Comparison of ENCODE assay signal across 17 cellular contexts in the genomic region with DNA sequence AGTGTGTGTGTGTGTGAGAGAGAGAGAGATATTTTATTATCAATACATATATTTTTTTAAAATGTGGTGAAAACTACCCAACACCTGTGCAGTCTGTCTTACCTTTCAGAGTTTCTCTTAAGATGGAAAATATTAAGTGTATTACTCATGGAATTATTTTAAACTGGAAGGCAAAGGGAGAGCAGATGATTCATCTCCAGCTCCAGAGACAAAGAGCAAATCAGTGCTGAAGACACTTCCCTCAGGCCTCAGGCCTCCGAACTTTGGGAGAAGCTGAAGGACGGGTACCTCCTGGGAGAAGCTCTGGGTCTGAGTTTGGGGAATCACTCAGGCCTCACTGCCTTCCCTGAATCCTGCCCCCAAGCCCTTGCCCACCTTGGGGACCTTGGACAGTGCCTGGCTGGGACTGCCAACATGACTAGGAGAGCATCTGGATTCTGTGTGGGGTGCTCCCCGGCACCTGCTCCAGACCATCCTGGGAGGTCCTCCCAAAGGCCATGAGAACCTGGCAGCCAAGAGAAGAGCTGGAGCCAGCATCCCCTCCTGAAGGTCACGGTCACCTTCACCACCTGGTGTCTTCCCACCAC.
DNase-seq lines count a peak whose midpoint lies in the region; ATAC-seq and TF ChIP-seq lines count a peak whose summit lies in the region.
"Had no signal": no experiment of that assay in that cellular context is flagged by ENCODE, and none has a peak within 500 bp of the region (broad histone marks: within the 10 kb centered on the region; RNA-seq: fewer than 3 reads in every experiment).

No MANE protein-coding gene starts in this region.

- intact Hi-C loops in stomach (cut with DNase I; ENCODE audit: low total_unique reads): no loop called here

- ATAC-seq in T-helper 17 cell: no peak
- ATAC-seq: CD8-positive, alpha-beta T cell; stimulated activated effector memory CD8-positive, alpha-beta T cell treated with anti-CD3 and anti-CD28 coated beads, Interleukin-12 subunit alpha, Interleukin-12 subunit beta, amount 100 ng/mL, for 72 hours had no signal

- H3K4me3 Mint-ChIP-seq in T-helper 17 cell: no peak overlapping the region
- no peak overlapping the region for H3K4me3 Mint-ChIP-seq in activated naive CD4-positive, alpha-beta T cell treated with anti-CD3 and anti-CD28 coated beads, Interleukin-2, amount 10 ng/mL, durations not matched to agents 7 days and 5 days
- H3K4me3 Mint-ChIP-seq: activated naive CD4-positive, alpha-beta T cell treated with anti-CD3 and anti-CD28 coated beads, Interleukin-2, amount 50 U/mL, for 24 hours; CD8-positive, alpha-beta T cell; stimulated activated effector memory CD8-positive, alpha-beta T cell treated with anti-CD3 and anti-CD28 coated beads, Interleukin-12 subunit alpha, Interleukin-12 subunit beta, amount 100 ng/mL, for 72 hours had no signal

- no peak for TF ChIP-seq POLR2A in stomach (IDR thresholded peaks at IDR 0.05)

- H3K9me3 Mint-ChIP-seq in activated naive CD4-positive, alpha-beta T cell treated with anti-CD3 and anti-CD28 coated beads, Interleukin-2, amount 10 ng/mL, durations not matched to agents 7 days and 5 days: no peaks in the 10 kb centered on the region
- H3K9me3 Mint-ChIP-seq: activated naive CD4-positive, alpha-beta T cell treated with anti-CD3 and anti-CD28 coated beads, Interleukin-2, amount 50 U/mL, for 24 hours; CD8-positive, alpha-beta T cell; stimulated activated effector memory CD8-positive, alpha-beta T cell treated with anti-CD3 and anti-CD28 coated beads, Interleukin-12 subunit alpha, Interleukin-12 subunit beta, amount 100 ng/mL, for 72 hours had no signal

- no peak overlapping the region for H3K4me3 ChIP-seq in HEK293 (ENCODE audit: low read depth, low read length)
- no peak overlapping the region for H3K4me3 ChIP-seq in adipocyte (ENCODE audit: low read length)
- H3K4me3 ChIP-seq in stomach: no peak overlapping the region
- H3K4me3 ChIP-seq: cardiac muscle cell, ovary, tibial artery had no signal

- no peak overlapping the region for H3K9ac ChIP-seq in adipocyte (ENCODE audit: low read length)

- no peaks in the 10 kb centered on the region for H3K36me3 ChIP-seq in HEK293 (ENCODE audit: control insufficient read depth in 2 of 2, insufficient read depth in 1 of 2, low read length in 2 of 2)
- H3K36me3 ChIP-seq in adipocyte (ENCODE audit: control insufficient read depth, insufficient read depth, low read length, severe bottlenecking): no peaks in the 10 kb centered on the region
- H3K36me3 ChIP-seq in stomach: no peaks in the 10 kb centered on the region
- H3K36me3 ChIP-seq: cardiac muscle cell, ovary, tibial artery had no signal

- no peak for TF ChIP-seq CTCF in HEK293 (tag by site-specific recombination; IDR thresholded peaks at IDR 0.05)
- no peak for TF ChIP-seq CTCF in stomach (IDR thresholded peaks at IDR 0.05)

- H3K4me1 ChIP-seq in HEK293 (ENCODE audit: control insufficient read depth, insufficient read depth, low read length) (no peaks in the 10 kb centered on the region), adipocyte (ENCODE audit: control insufficient read depth, insufficient read depth, low read length) (peaks cover 24% of the 10 kb centered on the region), stomach (no peaks in the 10 kb centered on the region)
- H3K4me1 ChIP-seq: tibial artery had no signal

- H3K9me3 ChIP-seq in HEK293 (ENCODE audit: control insufficient read depth, insufficient read depth, low read depth, low read length) (no peaks in the 10 kb centered on the region), adipocyte (ENCODE audit: control insufficient read depth, low read length) (no peaks in the 10 kb centered on the region), T-helper 17 cell (ENCODE audit: control insufficient read depth, low read length, poor library complexity, severe bottlenecking) (no peaks in the 10 kb centered on the region), stomach (no peaks in the 10 kb centered on the region)
- H3K9me3 ChIP-seq: ovary, tibial artery had no signal

- no peak overlapping the region for H3K27ac Mint-ChIP-seq in T-helper 17 cell
- no peak overlapping the region for H3K27ac Mint-ChIP-seq in activated naive CD4-positive, alpha-beta T cell treated with anti-CD3 and anti-CD28 coated beads, Interleukin-2, amount 10 ng/mL, durations not matched to agents 7 days and 5 days
- H3K27ac Mint-ChIP-seq: activated naive CD4-positive, alpha-beta T cell treated with anti-CD3 and anti-CD28 coated beads, Interleukin-2, amount 50 U/mL, for 24 hours; CD8-positive, alpha-beta T cell; stimulated activated effector memory CD8-positive, alpha-beta T cell treated with anti-CD3 and anti-CD28 coated beads, Interleukin-12 subunit alpha, Interleukin-12 subunit beta, amount 100 ng/mL, for 72 hours had no signal

- CTCF ChIA-PET in HEK293 (lab: Yijun Ruan, JAX): interaction anchor here (0.6 to 0.7 kb wide), 2 partner anchors 172 to 268 kb away, joined by 3 read pairs; no protein-coding TSS in a partner anchor
- CTCF ChIA-PET in activated naive CD4-positive, alpha-beta T cell treated with anti-CD3 and anti-CD28 coated beads, Interleukin-2, amount 10 ng/mL, durations not matched to agents 7 days and 5 days (lab: Charles Lee): no interaction called here

- DNase-seq in A172 (ENCODE audit: low spot score) (peak; percentile 25), adipocyte (ENCODE audit: low read depth) (peak; percentile 20), kidney tubule cell (ENCODE audit: low spot score) (peak; percentile 67), foreskin melanocyte (no peak), T-helper 17 cell (no peak), stomach (no peak)
- DNase-seq in activated naive CD4-positive, alpha-beta T cell treated with anti-CD3 and anti-CD28 coated beads, Interleukin-2, amount 10 ng/mL, durations not matched to agents 7 days and 5 days: no peak
- DNase-seq: activated CD4-positive, alpha-beta T cell treated with anti-CD3 and anti-CD28 coated beads, Interleukin-2, amount 50 U/mL, for 1 hour; CD8-positive, alpha-beta T cell; NCI-H1694; NCI-H446 treated with DMSO at 0.1 percent for 48 hours; ovary; tibial artery had no signal

- POLR2A ChIA-PET in HEK293 (lab: Yijun Ruan, JAX): interaction anchor here (0.5 kb wide), 1 partner anchor 543 kb away, joined by 7 read pairs; no protein-coding TSS in a partner anchor

- WGBS in stomach, 5 donors: 86 to 95% (median 92%) methylated on average over 4 of the region's 4 CpGs

- TF ChIP-seq EP300 in stomach (IDR thresholded peaks at IDR 0.05): no peak

- H3K27ac ChIP-seq in HEK293 (ENCODE audit: extremely low read depth, low read depth, low read length) (no peak overlapping the region), stomach (no peak overlapping the region)
- H3K27ac ChIP-seq: cardiac muscle cell, ovary, tibial artery had no signal

- peaks cover 8% of the 10 kb centered on the region for H3K4me1 Mint-ChIP-seq in T-helper 17 cell
- H3K4me1 Mint-ChIP-seq in activated naive CD4-positive, alpha-beta T cell treated with anti-CD3 and anti-CD28 coated beads, Interleukin-2, amount 10 ng/mL, durations not matched to agents 7 days and 5 days: no peaks in the 10 kb centered on the region
- H3K4me1 Mint-ChIP-seq: activated naive CD4-positive, alpha-beta T cell treated with anti-CD3 and anti-CD28 coated beads, Interleukin-2, amount 50 U/mL, for 24 hours; stimulated activated effector memory CD8-positive, alpha-beta T cell treated with anti-CD3 and anti-CD28 coated beads, Interleukin-12 subunit alpha, Interleukin-12 subunit beta, amount 100 ng/mL, for 72 hours had no signal

- peaks cover 26% of the 10 kb centered on the region for H3K27me3 Mint-ChIP-seq in T-helper 17 cell
- peaks cover 18% of the 10 kb centered on the region for H3K27me3 Mint-ChIP-seq in activated naive CD4-positive, alpha-beta T cell treated with anti-CD3 and anti-CD28 coated beads, Interleukin-2, amount 10 ng/mL, durations not matched to agents 7 days and 5 days
- H3K27me3 Mint-ChIP-seq: activated naive CD4-positive, alpha-beta T cell treated with anti-CD3 and anti-CD28 coated beads, Interleukin-2, amount 50 U/mL, for 24 hours had no signal

- H3K36me3 Mint-ChIP-seq in T-helper 17 cell (ENCODE audit: low read depth): peaks cover 3% of the 10 kb centered on the region
- no peaks in the 10 kb centered on the region for H3K36me3 Mint-ChIP-seq in activated naive CD4-positive, alpha-beta T cell treated with anti-CD3 and anti-CD28 coated beads, Interleukin-2, amount 10 ng/mL, durations not matched to agents 7 days and 5 days
- H3K36me3 Mint-ChIP-seq: activated naive CD4-positive, alpha-beta T cell treated with anti-CD3 and anti-CD28 coated beads, Interleukin-2, amount 50 U/mL, for 24 hours; CD8-positive, alpha-beta T cell; stimulated activated effector memory CD8-positive, alpha-beta T cell treated with anti-CD3 and anti-CD28 coated beads, Interleukin-12 subunit alpha, Interleukin-12 subunit beta, amount 100 ng/mL, for 72 hours had no signal

- H3K27me3 ChIP-seq in adipocyte (replicated peaks; ENCODE audit: control insufficient read depth, insufficient read depth, low read length): no peaks in the 10 kb centered on the region
- no peaks in the 10 kb centered on the region for H3K27me3 ChIP-seq in stomach
- H3K27me3 ChIP-seq: cardiac muscle cell, ovary, tibial artery had no signal

TF ChIP-seq in HEK293, 187 proteins besides CTCF, POLR2A, EP300 and RAD21 (continues in another document):
- TF ChIP-seq, protein P1, sequence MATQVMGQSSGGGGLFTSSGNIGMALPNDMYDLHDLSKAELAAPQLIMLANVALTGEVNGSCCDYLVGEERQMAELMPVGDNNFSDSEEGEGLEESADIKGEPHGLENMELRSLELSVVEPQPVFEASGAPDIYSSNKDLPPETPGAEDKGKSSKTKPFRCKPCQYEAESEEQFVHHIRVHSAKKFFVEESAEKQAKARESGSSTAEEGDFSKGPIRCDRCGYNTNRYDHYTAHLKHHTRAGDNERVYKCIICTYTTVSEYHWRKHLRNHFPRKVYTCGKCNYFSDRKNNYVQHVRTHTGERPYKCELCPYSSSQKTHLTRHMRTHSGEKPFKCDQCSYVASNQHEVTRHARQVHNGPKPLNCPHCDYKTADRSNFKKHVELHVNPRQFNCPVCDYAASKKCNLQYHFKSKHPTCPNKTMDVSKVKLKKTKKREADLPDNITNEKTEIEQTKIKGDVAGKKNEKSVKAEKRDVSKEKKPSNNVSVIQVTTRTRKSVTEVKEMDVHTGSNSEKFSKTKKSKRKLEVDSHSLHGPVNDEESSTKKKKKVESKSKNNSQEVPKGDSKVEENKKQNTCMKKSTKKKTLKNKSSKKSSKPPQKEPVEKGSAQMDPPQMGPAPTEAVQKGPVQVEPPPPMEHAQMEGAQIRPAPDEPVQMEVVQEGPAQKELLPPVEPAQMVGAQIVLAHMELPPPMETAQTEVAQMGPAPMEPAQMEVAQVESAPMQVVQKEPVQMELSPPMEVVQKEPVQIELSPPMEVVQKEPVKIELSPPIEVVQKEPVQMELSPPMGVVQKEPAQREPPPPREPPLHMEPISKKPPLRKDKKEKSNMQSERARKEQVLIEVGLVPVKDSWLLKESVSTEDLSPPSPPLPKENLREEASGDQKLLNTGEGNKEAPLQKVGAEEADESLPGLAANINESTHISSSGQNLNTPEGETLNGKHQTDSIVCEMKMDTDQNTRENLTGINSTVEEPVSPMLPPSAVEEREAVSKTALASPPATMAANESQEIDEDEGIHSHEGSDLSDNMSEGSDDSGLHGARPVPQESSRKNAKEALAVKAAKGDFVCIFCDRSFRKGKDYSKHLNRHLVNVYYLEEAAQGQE (tag by site-specific recombination; IDR thresholded peaks at IDR 0.05): peak; percentile 86
- no peak for TF ChIP-seq ZNF223 (tag by site-specific recombination; IDR thresholded peaks at IDR 0.05)

Comparison
In these comparisons a context has a peak if more than half of its experiments do, and no peak if none do; other contexts are left out.
1. DNase-seq: peak in A172 (single experiment), adipocyte (single experiment) and kidney tubule cell (single experiment); none in foreskin melanocyte (single experiment), T-helper 17 cell (0 of 3), activated naive CD4-positive, alpha-beta T cell treated with anti-CD3 and anti-CD28 coated beads, Interleukin-2, amount 10 ng/mL, durations not matched to agents 7 days and 5 days (single experiment) and stomach (single experiment).